In genomic region chr1:26692211-26692792, GRCh38 we compare ENCODE assay signal across 1 cellular context.
TF ChIP-seq lines count a peak whose summit lies in the region.

No MANE protein-coding gene starts in this region.

TF ChIP-seq in K562, 482 proteins besides CTCF, POLR2A, EP300 and RAD21 (continued from another document and continues in another):
- TF ChIP-seq, protein P1, sequence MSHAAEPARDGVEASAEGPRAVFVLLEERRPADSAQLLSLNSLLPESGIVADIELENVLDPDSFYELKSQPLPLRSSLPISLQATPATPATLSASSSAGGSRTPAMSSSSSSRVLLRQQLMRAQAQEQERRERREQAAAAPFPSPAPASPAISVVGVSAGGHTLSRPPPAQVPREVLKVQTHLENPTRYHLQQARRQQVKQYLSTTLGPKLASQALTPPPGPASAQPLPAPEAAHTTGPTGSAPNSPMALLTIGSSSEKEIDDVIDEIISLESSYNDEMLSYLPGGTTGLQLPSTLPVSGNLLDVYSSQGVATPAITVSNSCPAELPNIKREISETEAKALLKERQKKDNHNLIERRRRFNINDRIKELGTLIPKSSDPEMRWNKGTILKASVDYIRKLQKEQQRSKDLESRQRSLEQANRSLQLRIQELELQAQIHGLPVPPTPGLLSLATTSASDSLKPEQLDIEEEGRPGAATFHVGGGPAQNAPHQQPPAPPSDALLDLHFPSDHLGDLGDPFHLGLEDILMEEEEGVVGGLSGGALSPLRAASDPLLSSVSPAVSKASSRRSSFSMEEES (CRISPR knock-in tag; IDR thresholded peaks at IDR 0.05), result no peak
- TF ChIP-seq ZFPM2 (CRISPR knock-in tag; IDR thresholded peaks at IDR 0.05) (no peak), MYBL2 (IDR thresholded peaks at IDR 0.05; ENCODE audit: low read depth) (peak; percentile 59; the same call in 1 of the 2 replicates), MYBL2 (CRISPR knock-in tag; IDR thresholded peaks at IDR 0.05; ENCODE audit: borderline replicate concordance) (no peak), ZNF232 (CRISPR knock-in tag; IDR thresholded peaks at IDR 0.05) (0 out of 2 replicates have a peak, but pooled peaks have one; percentile 15), ZNF668 (CRISPR knock-in tag; IDR thresholded peaks at IDR 0.05) (no peak), ZNF253 (CRISPR knock-in tag; conservative IDR thresholded peaks at IDR 0.05) (no peak), FOXO4 (CRISPR knock-in tag; IDR thresholded peaks at IDR 0.05) (no peak), CHCHD3 (CRISPR knock-in tag; IDR thresholded peaks at IDR 0.05) (0 out of 2 replicates have a peak, but pooled peaks have one; percentile 50), ELF4 (CRISPR knock-in tag; IDR thresholded peaks at IDR 0.05) (peak; percentile 8; the same call in 1 of the 2 replicates), L3MBTL2 (IDR thresholded peaks at IDR 0.05) (peak; percentile 83), SP1 (CRISPR knock-in tag; IDR thresholded peaks at IDR 0.05) (no peak; the same call in 1 of the 2 replicates), ZNF133 (CRISPR knock-in tag; IDR thresholded peaks at IDR 0.05) (no peak), ELF1 (tag; IDR thresholded peaks at IDR 0.05) (peak; percentile 63; the same call in 1 of the 2 replicates), SNIP1 (IDR thresholded peaks at IDR 0.05; ENCODE audit: low read depth) (no peak; the same call in 1 of the 2 replicates), TEAD1 (CRISPR knock-in tag; IDR thresholded peaks at IDR 0.05) (peak; percentile 31 to 89; a peak in 3 of 4 replicates), NRF1 (conservative IDR thresholded peaks at IDR 0.05 in 1 of 2, IDR thresholded peaks at IDR 0.05 in 1 of 2) (no peak), HNRNPK (IDR thresholded peaks at IDR 0.05; ENCODE audit: low read depth, low read length, poor library complexity, severe bottlenecking) (no peak), RBFOX2 (IDR thresholded peaks at IDR 0.05; ENCODE audit: low read depth, low read length) (peak; percentile 48; the same call in 1 of the 2 replicates), CREM (IDR thresholded peaks at IDR 0.05; ENCODE audit: low read depth) (peak; percentile 72), ZNF354B (CRISPR knock-in tag; IDR thresholded peaks at IDR 0.05) (no peak), RBBP5 (IDR thresholded peaks at IDR 0.05; ENCODE audit: borderline replicate concordance, insufficient read depth, low read length, poor library complexity, severe bottlenecking) (peak; percentile 32), TRIM28 (IDR thresholded peaks at IDR 0.05) (peak; percentile 74), GABPB2 (CRISPR knock-in tag; conservative IDR thresholded peaks at IDR 0.05) (no peak), SNRNP70 (optimal IDR thresholded peaks at IDR 0.05; ENCODE audit: low read depth, low read length) (no peak), ZNF146 (CRISPR knock-in tag; IDR thresholded peaks at IDR 0.05; ENCODE audit: unreplicated experiment) (no peak), CCAR2 (IDR thresholded peaks at IDR 0.05; ENCODE audit: low read depth, low read length) (no peak), ZNF165 (CRISPR knock-in tag; IDR thresholded peaks at IDR 0.05; ENCODE audit: borderline replicate concordance) (no peak), KLF13 (tag; IDR thresholded peaks at IDR 0.05; ENCODE audit: borderline replicate concordance, low read depth) (0 out of 2 replicates have a peak, but pooled peaks have one; percentile 53), ATF4 (CRISPR knock-in tag; IDR thresholded peaks at IDR 0.05) (no peak), SIRT6 (IDR thresholded peaks at IDR 0.05; ENCODE audit: low read depth, low read length) (peak; percentile 76), IRF1 (CRISPR knock-in tag; IDR thresholded peaks at IDR 0.05; ENCODE audit: borderline replicate concordance) (no peak), CCNT2 (IDR thresholded peaks at IDR 0.05; ENCODE audit: borderline replicate concordance, extremely low read depth, insufficient read length, low read depth, low read length) (no peak)
- TF ChIP-seq, protein P2, sequence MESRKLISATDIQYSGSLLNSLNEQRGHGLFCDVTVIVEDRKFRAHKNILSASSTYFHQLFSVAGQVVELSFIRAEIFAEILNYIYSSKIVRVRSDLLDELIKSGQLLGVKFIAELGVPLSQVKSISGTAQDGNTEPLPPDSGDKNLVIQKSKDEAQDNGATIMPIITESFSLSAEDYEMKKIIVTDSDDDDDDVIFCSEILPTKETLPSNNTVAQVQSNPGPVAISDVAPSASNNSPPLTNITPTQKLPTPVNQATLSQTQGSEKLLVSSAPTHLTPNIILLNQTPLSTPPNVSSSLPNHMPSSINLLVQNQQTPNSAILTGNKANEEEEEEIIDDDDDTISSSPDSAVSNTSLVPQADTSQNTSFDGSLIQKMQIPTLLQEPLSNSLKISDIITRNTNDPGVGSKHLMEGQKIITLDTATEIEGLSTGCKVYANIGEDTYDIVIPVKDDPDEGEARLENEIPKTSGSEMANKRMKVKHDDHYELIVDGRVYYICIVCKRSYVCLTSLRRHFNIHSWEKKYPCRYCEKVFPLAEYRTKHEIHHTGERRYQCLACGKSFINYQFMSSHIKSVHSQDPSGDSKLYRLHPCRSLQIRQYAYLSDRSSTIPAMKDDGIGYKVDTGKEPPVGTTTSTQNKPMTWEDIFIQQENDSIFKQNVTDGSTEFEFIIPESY (CRISPR knock-in tag; IDR thresholded peaks at IDR 0.05), result 0 out of 2 replicates have a peak, but pooled peaks have one; percentile 41
- TF ChIP-seq, protein P3, sequence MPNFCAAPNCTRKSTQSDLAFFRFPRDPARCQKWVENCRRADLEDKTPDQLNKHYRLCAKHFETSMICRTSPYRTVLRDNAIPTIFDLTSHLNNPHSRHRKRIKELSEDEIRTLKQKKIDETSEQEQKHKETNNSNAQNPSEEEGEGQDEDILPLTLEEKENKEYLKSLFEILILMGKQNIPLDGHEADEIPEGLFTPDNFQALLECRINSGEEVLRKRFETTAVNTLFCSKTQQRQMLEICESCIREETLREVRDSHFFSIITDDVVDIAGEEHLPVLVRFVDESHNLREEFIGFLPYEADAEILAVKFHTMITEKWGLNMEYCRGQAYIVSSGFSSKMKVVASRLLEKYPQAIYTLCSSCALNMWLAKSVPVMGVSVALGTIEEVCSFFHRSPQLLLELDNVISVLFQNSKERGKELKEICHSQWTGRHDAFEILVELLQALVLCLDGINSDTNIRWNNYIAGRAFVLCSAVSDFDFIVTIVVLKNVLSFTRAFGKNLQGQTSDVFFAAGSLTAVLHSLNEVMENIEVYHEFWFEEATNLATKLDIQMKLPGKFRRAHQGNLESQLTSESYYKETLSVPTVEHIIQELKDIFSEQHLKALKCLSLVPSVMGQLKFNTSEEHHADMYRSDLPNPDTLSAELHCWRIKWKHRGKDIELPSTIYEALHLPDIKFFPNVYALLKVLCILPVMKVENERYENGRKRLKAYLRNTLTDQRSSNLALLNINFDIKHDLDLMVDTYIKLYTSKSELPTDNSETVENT (CRISPR knock-in tag; IDR thresholded peaks at IDR 0.05), result no peak
- TF ChIP-seq, protein P4, sequence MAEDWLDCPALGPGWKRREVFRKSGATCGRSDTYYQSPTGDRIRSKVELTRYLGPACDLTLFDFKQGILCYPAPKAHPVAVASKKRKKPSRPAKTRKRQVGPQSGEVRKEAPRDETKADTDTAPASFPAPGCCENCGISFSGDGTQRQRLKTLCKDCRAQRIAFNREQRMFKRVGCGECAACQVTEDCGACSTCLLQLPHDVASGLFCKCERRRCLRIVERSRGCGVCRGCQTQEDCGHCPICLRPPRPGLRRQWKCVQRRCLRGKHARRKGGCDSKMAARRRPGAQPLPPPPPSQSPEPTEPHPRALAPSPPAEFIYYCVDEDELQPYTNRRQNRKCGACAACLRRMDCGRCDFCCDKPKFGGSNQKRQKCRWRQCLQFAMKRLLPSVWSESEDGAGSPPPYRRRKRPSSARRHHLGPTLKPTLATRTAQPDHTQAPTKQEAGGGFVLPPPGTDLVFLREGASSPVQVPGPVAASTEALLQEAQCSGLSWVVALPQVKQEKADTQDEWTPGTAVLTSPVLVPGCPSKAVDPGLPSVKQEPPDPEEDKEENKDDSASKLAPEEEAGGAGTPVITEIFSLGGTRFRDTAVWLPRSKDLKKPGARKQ (CRISPR knock-in tag; IDR thresholded peaks at IDR 0.05), result no peak
- TF ChIP-seq, protein P5, sequence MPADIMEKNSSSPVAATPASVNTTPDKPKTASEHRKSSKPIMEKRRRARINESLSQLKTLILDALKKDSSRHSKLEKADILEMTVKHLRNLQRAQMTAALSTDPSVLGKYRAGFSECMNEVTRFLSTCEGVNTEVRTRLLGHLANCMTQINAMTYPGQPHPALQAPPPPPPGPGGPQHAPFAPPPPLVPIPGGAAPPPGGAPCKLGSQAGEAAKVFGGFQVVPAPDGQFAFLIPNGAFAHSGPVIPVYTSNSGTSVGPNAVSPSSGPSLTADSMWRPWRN (IDR thresholded peaks at IDR 0.05; ENCODE audit: low read depth), result no peak
- TF ChIP-seq, protein P6, sequence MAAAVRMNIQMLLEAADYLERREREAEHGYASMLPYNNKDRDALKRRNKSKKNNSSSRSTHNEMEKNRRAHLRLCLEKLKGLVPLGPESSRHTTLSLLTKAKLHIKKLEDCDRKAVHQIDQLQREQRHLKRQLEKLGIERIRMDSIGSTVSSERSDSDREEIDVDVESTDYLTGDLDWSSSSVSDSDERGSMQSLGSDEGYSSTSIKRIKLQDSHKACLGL (CRISPR knock-in tag; IDR thresholded peaks at IDR 0.05; ENCODE audit: borderline replicate concordance, poor library complexity, severe bottlenecking), result peak; percentile 4
- TF ChIP-seq, protein P7, sequence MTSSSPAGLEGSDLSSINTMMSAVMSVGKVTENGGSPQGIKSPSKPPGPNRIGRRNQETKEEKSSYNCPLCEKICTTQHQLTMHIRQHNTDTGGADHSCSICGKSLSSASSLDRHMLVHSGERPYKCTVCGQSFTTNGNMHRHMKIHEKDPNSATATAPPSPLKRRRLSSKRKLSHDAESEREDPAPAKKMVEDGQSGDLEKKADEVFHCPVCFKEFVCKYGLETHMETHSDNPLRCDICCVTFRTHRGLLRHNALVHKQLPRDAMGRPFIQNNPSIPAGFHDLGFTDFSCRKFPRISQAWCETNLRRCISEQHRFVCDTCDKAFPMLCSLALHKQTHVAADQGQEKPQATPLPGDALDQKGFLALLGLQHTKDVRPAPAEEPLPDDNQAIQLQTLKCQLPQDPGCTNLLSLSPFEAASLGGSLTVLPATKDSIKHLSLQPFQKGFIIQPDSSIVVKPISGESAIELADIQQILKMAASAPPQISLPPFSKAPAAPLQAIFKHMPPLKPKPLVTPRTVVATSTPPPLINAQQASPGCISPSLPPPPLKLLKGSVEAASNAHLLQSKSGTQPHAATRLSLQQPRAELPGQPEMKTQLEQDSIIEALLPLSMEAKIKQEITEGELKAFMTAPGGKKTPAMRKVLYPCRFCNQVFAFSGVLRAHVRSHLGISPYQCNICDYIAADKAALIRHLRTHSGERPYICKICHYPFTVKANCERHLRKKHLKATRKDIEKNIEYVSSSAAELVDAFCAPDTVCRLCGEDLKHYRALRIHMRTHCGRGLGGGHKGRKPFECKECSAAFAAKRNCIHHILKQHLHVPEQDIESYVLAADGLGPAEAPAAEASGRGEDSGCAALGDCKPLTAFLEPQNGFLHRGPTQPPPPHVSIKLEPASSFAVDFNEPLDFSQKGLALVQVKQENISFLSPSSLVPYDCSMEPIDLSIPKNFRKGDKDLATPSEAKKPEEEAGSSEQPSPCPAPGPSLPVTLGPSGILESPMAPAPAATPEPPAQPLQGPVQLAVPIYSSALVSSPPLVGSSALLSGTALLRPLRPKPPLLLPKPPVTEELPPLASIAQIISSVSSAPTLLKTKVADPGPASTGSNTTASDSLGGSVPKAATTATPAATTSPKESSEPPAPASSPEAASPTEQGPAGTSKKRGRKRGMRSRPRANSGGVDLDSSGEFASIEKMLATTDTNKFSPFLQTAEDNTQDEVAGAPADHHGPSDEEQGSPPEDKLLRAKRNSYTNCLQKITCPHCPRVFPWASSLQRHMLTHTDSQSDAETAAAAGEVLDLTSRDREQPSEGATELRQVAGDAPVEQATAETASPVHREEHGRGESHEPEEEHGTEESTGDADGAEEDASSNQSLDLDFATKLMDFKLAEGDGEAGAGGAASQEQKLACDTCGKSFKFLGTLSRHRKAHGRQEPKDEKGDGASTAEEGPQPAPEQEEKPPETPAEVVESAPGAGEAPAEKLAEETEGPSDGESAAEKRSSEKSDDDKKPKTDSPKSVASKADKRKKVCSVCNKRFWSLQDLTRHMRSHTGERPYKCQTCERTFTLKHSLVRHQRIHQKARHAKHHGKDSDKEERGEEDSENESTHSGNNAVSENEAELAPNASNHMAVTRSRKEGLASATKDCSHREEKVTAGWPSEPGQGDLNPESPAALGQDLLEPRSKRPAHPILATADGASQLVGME (CRISPR knock-in tag; IDR thresholded peaks at IDR 0.05), result no peak
